19 cellular contexts compared by ENCODE assay signal in the genomic region with DNA sequence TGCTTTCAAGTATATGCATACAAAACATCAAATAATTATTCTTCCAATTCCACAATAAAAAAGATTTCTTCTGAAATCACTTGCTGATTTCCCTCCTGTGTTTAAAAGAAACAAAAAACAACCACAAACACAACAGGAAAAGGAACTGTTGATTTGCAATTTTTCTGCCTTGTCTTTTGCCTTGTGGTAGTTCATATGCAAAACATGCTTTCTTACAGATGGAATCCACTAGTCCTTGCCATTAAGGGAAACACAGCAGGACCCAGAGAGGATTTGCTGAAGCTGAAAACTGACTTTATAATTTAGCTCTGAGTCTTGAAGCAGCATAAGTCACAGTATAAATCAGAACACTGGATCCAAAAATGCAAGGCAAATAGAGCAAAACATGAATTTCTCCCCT.
"Had no signal": no experiment of that assay in that cellular context is flagged by ENCODE, and none has a peak within 500 bp of the region (broad histone marks: within the 10 kb centered on the region; RNA-seq: fewer than 3 reads in every experiment).

No MANE protein-coding gene starts in this region.

- H3K36me3 Mint-ChIP-seq: memory B cell, T-cell had no signal

- H3K4me1 ChIP-seq: pancreas had no signal

- H3K27me3 Mint-ChIP-seq: activated T-helper 17 cell treated with anti-CD3 and anti-CD28 coated beads, Interleukin-2, amount 50 U/mL, for 72 hours; memory B cell; stimulated activated naive CD8-positive, alpha-beta T cell treated with anti-CD3 and anti-CD28 coated beads, Interleukin-15, Interleukin-2, amounts not matched to agents 100 ng/mL and 50 ng/mL, for 24 hours; T-cell had no signal

- DNase-seq: activated CD4-positive, alpha-beta T cell treated with anti-CD3 and anti-CD28 coated beads for 4 hours; activated CD8-positive, alpha-beta memory T cell treated with anti-CD3 and anti-CD28 coated beads for 24 hours; activated naive CD4-positive, alpha-beta T cell treated with anti-CD3 and anti-CD28 coated beads for 36 hours; activated T-cell treated with anti-CD3 and anti-CD28 coated beads for 4 hours; caudate nucleus; effector memory CD4-positive, alpha-beta T cell; islet precursor cell; pancreas; retina; stimulated activated CD4-positive, alpha-beta T cell treated with anti-CD3 and anti-CD28 coated beads, Interleukin-15, amount 100 ng/mL, for 24 hours; stimulated activated CD4-positive, alpha-beta T cell treated with anti-CD3 and anti-CD28 coated beads, Interleukin-4, amount 100 ng/mL, for 24 hours; T-cell had no signal

- H3K27me3 ChIP-seq: pancreas had no signal

- H3K4me1 Mint-ChIP-seq: activated T-helper 17 cell treated with anti-CD3 and anti-CD28 coated beads, Interleukin-2, amount 50 U/mL, for 72 hours; memory B cell; T-cell had no signal

- H3K27ac Mint-ChIP-seq: activated naive CD4-positive, alpha-beta T cell treated with anti-CD3 and anti-CD28 coated beads for 36 hours; activated T-helper 17 cell treated with anti-CD3 and anti-CD28 coated beads, Interleukin-2, amount 50 U/mL, for 72 hours; memory B cell; stimulated activated naive CD8-positive, alpha-beta T cell treated with anti-CD3 and anti-CD28 coated beads, Interleukin-15, Interleukin-2, amounts not matched to agents 100 ng/mL and 50 ng/mL, for 24 hours; T-cell had no signal

- H3K27ac ChIP-seq: coronary artery, epithelial cell of prostate, pancreas, VCaP had no signal

- H3K4me3 ChIP-seq: coronary artery, pancreas had no signal

- H3K4me3 Mint-ChIP-seq: activated naive CD4-positive, alpha-beta T cell treated with anti-CD3 and anti-CD28 coated beads for 36 hours; activated T-helper 17 cell treated with anti-CD3 and anti-CD28 coated beads, Interleukin-2, amount 50 U/mL, for 72 hours; memory B cell; nephron; stimulated activated naive CD8-positive, alpha-beta T cell treated with anti-CD3 and anti-CD28 coated beads, Interleukin-15, Interleukin-2, amounts not matched to agents 100 ng/mL and 50 ng/mL, for 24 hours; T-cell had no signal

- H3K9me3 Mint-ChIP-seq: activated naive CD4-positive, alpha-beta T cell treated with anti-CD3 and anti-CD28 coated beads for 36 hours; activated T-helper 17 cell treated with anti-CD3 and anti-CD28 coated beads, Interleukin-2, amount 50 U/mL, for 72 hours; nephron had no signal

- H3K36me3 ChIP-seq: pancreas had no signal

- H3K9me3 ChIP-seq: pancreas had no signal
